Comparison of ENCODE assay signal across 10 cellular contexts in genomic region chr6:131460603-131460995, GRCh38.
"Had no signal": no experiment of that assay in that cellular context is flagged by ENCODE, and none has a peak within 500 bp of the region (broad histone marks: within the 10 kb centered on the region; RNA-seq: fewer than 3 reads in every experiment).

No MANE protein-coding gene starts in this region.

- H3K27me3 ChIP-seq: ascending aorta had no signal

- DNase-seq: cortex of kidney had no signal

- H3K9me3 Mint-ChIP-seq: activated naive CD8-positive, alpha-beta T cell treated with anti-CD3 and anti-CD28 coated beads, Interleukin-2, amount 10 ng/mL, durations not matched to agents 7 days and 5 days; activated T-cell treated with anti-CD3 and anti-CD28 coated beads, Interleukin-2, amount 50 U/mL, for 4 hours; natural killer cell; stimulated activated naive CD8-positive, alpha-beta T cell treated with anti-CD3 and anti-CD28 coated beads, Interleukin-15, amount 100 ng/mL, for 72 hours; T-helper 1 cell treated with Interleukin-12 subunit alpha and Interleukin-12 subunit beta and Interleukin-4 antibody, amounts not matched to agents 30 μg/mL and 1 μg/mL, for 36 hours had no signal

- H3K4me3 ChIP-seq: ascending aorta, lung, thoracic aorta had no signal

- H3K4me3 Mint-ChIP-seq: activated naive CD8-positive, alpha-beta T cell treated with anti-CD3 and anti-CD28 coated beads, Interleukin-2, amount 10 ng/mL, durations not matched to agents 7 days and 5 days; activated T-cell treated with anti-CD3 and anti-CD28 coated beads, Interleukin-2, amount 50 U/mL, for 4 hours; stimulated activated naive CD8-positive, alpha-beta T cell treated with anti-CD3 and anti-CD28 coated beads, Interleukin-15, amount 100 ng/mL, for 72 hours; T-helper 1 cell treated with Interleukin-12 subunit alpha and Interleukin-12 subunit beta and Interleukin-4 antibody, amounts not matched to agents 30 μg/mL and 1 μg/mL, for 36 hours had no signal

- H3K4me1 ChIP-seq: ascending aorta had no signal

- H3K27ac ChIP-seq: ascending aorta, epithelial cell of prostate, thoracic aorta had no signal

- H3K36me3 ChIP-seq: ascending aorta, thoracic aorta had no signal

- H3K27ac Mint-ChIP-seq: activated naive CD8-positive, alpha-beta T cell treated with anti-CD3 and anti-CD28 coated beads, Interleukin-2, amount 10 ng/mL, durations not matched to agents 7 days and 5 days; stimulated activated naive CD8-positive, alpha-beta T cell treated with anti-CD3 and anti-CD28 coated beads, Interleukin-15, amount 100 ng/mL, for 72 hours; T-helper 1 cell treated with Interleukin-12 subunit alpha and Interleukin-12 subunit beta and Interleukin-4 antibody, amounts not matched to agents 30 μg/mL and 1 μg/mL, for 36 hours had no signal

- H3K27me3 Mint-ChIP-seq: activated naive CD8-positive, alpha-beta T cell treated with anti-CD3 and anti-CD28 coated beads, Interleukin-2, amount 10 ng/mL, durations not matched to agents 7 days and 5 days; stimulated activated naive CD8-positive, alpha-beta T cell treated with anti-CD3 and anti-CD28 coated beads, Interleukin-15, amount 100 ng/mL, for 72 hours had no signal

- H3K9me3 ChIP-seq: ascending aorta, thoracic aorta had no signal

- H3K36me3 Mint-ChIP-seq: activated naive CD8-positive, alpha-beta T cell treated with anti-CD3 and anti-CD28 coated beads, Interleukin-2, amount 10 ng/mL, durations not matched to agents 7 days and 5 days; natural killer cell had no signal
